ENCODE assay signal across 15 cellular contexts in the genomic region with DNA sequence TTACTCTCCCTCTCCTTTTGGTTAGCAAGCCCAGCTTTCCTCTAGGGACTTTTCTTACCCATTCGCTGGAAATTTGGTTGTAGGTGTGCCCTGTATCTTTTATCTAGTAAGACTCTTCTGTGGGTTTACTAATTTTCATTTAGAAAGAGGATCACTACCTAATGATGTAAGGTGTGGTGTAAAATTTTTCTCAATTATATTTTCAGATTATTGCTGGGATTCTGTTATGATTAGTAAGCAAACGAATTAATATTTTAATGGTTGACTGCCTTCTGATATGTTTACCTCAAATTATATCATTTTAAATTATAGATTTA. TPM values are rescaled to one million over a fixed set of nuclear protein-coding genes. Genes with fewer than 3 reads are reported as not detected.
DNase-seq lines count a peak whose midpoint lies in the region; ATAC-seq and TF ChIP-seq lines count a peak whose summit lies in the region.
"Had no signal": no experiment of that assay in that cellular context is flagged by ENCODE, and none has a peak within 500 bp of the region (broad histone marks: within the 10 kb centered on the region; RNA-seq: fewer than 3 reads in every experiment).

No MANE protein-coding gene starts in this region.

- H3K9me3 ChIP-seq in BLaER1 treated with 17β-estradiol and CSF1 and Interleukin-3, amounts not matched to agents 10 nM and 100 nM (replicated peaks in 1 of 11): no peaks in the 10 kb centered on the region
- H3K9me3 ChIP-seq in gastroesophageal sphincter: no peaks in the 10 kb centered on the region
- H3K9me3 ChIP-seq: heart left ventricle, Peyer's patch had no signal

- H3K9ac ChIP-seq in BLaER1 treated with 17β-estradiol and CSF1 and Interleukin-3, amounts not matched to agents 10 nM and 100 nM: peak overlapping the region in 7 of 11 experiments; percentile 21 to 58 (median 45); a peak in 11 of 22 replicates

- no peak for TF ChIP-seq POLR2A in gastroesophageal sphincter (IDR thresholded peaks at IDR 0.05)

- peak overlapping the region; percentile 84 for H3K27ac Mint-ChIP-seq in activated naive CD8-positive, alpha-beta T cell treated with anti-CD3 and anti-CD28 coated beads, Interleukin-2, amount 50 U/mL, for 24 hours

- H3K27me3 ChIP-seq in BLaER1 treated with 17β-estradiol and CSF1 and Interleukin-3, amounts not matched to agents 10 nM and 100 nM: no peaks in the 10 kb centered on the region
- H3K27me3 ChIP-seq in gastroesophageal sphincter: no peaks in the 10 kb centered on the region
- H3K27me3 ChIP-seq: heart left ventricle, Peyer's patch had no signal

- peak overlapping the region; percentile 38 for H3K4me3 Mint-ChIP-seq in activated naive CD8-positive, alpha-beta T cell treated with anti-CD3 and anti-CD28 coated beads, Interleukin-2, amount 50 U/mL, for 24 hours

- intact Hi-C loops in posterior vena cava (cut with DNase I): no loop called here

- WGBS in gastroesophageal sphincter (ENCODE audit: low coverage in 1 of 2), 2 donors: 86 to 92% methylated on average over 2 of the region's 2 CpGs

- DNase-seq in activated naive CD8-positive, alpha-beta T cell treated with anti-CD3 and anti-CD28 coated beads, Interleukin-2, amount 50 U/mL, for 24 hours: no peak
- DNase-seq in NK-92 (lab: John Stamatoyannopoulos, UW; ENCODE audit: unreplicated experiment) (no peak), posterior vena cava (ENCODE audit: low spot score) (no peak)
- DNase-seq: activated CD4-positive, alpha-beta T cell treated with anti-CD3 and anti-CD28 coated beads, Interleukin-2, amount 50 U/mL, for 4 hours; DMS153; heart left ventricle; left colon; Peyer's patch; stimulated activated CD4-positive, alpha-beta T cell treated with anti-CD3 and anti-CD28 coated beads, Interleukin-2, amount 100 ng/mL, for 24 hours; T-helper 2 cell had no signal

- H4K20me1 ChIP-seq in BLaER1 treated with 17β-estradiol and CSF1 and Interleukin-3, amounts not matched to agents 10 nM and 100 nM: peaks cover 0 to 88% (median 5%) of the 10 kb centered on the region in 11 experiments; a peak in 11 of 22 replicates

- ATAC-seq in GM18870 (IDR thresholded peaks at IDR 0.05; ENCODE audit: unreplicated experiment) (peak; percentile 7), HG02938 (IDR thresholded peaks at IDR 0.05; ENCODE audit: unreplicated experiment) (peak; percentile 20), gastroesophageal sphincter (no peak), GM21526 (IDR thresholded peaks at IDR 0.05; ENCODE audit: low FRiP score, unreplicated experiment) (no peak)
- no peak for ATAC-seq in activated naive CD8-positive, alpha-beta T cell treated with anti-CD3 and anti-CD28 coated beads, Interleukin-2, amount 50 U/mL, for 24 hours
- ATAC-seq: heart left ventricle, left colon had no signal

- peaks cover 2% of the 10 kb centered on the region for H3K36me3 Mint-ChIP-seq in activated naive CD8-positive, alpha-beta T cell treated with anti-CD3 and anti-CD28 coated beads, Interleukin-2, amount 50 U/mL, for 24 hours (ENCODE audit: low read depth)

- H3K27me3 Mint-ChIP-seq in activated naive CD8-positive, alpha-beta T cell treated with anti-CD3 and anti-CD28 coated beads, Interleukin-2, amount 50 U/mL, for 24 hours: no peaks in the 10 kb centered on the region

- H3K4me1 ChIP-seq in BLaER1 treated with 17β-estradiol and CSF1 and Interleukin-3, amounts not matched to agents 10 nM and 100 nM: peaks cover 16 to 36% (median 24%) of the 10 kb centered on the region in 10 experiments
- H3K4me1 ChIP-seq in gastroesophageal sphincter: no peaks in the 10 kb centered on the region
- H3K4me1 ChIP-seq: Peyer's patch had no signal

- no peak for TF ChIP-seq EP300 in gastroesophageal sphincter (IDR thresholded peaks at IDR 0.05)

- H3K4me2 ChIP-seq in BLaER1 treated with 17β-estradiol and CSF1 and Interleukin-3, amounts not matched to agents 10 nM and 100 nM: peak overlapping the region; percentile 42 to 67 (median 51); a peak in 17 of 22 replicates

- H3K27ac ChIP-seq in BLaER1 treated with 17β-estradiol and CSF1 and Interleukin-3, amounts not matched to agents 10 nM and 100 nM: peak overlapping the region in 10 of 11 experiments; percentile 30 to 86 (median 76); a peak in 18 of 22 replicates
- H3K27ac ChIP-seq in gastroesophageal sphincter: no peak overlapping the region

- H3K4me1 Mint-ChIP-seq in activated naive CD8-positive, alpha-beta T cell treated with anti-CD3 and anti-CD28 coated beads, Interleukin-2, amount 50 U/mL, for 24 hours: peaks cover 84% of the 10 kb centered on the region

- peaks cover 0 to 11% (median 0%) of the 10 kb centered on the region in 11 experiments; a peak in 2 of 22 replicates for H3K36me3 ChIP-seq in BLaER1 treated with 17β-estradiol and CSF1 and Interleukin-3, amounts not matched to agents 10 nM and 100 nM
- no peaks in the 10 kb centered on the region for H3K36me3 ChIP-seq in gastroesophageal sphincter
- H3K36me3 ChIP-seq: heart left ventricle, Peyer's patch had no signal

- H3K9me3 Mint-ChIP-seq in activated naive CD8-positive, alpha-beta T cell treated with anti-CD3 and anti-CD28 coated beads, Interleukin-2, amount 50 U/mL, for 24 hours: no peaks in the 10 kb centered on the region

- no peak overlapping the region for H3K4me3 ChIP-seq in BLaER1 treated with 17β-estradiol and CSF1 and Interleukin-3, amounts not matched to agents 10 nM and 100 nM
- no peak overlapping the region for H3K4me3 ChIP-seq in gastroesophageal sphincter
- H3K4me3 ChIP-seq: heart left ventricle, Peyer's patch had no signal

- no peak for TF ChIP-seq CTCF in gastroesophageal sphincter (IDR thresholded peaks at IDR 0.05)

RNA-seq across cellular contexts. Expression of gene PLCL2, which starts 28.5 kb away (rescaled TPM):
- total RNA-seq in posterior vena cava: 10 to 100 TPM; 11.9 TPM
- 10 to 100 TPM in 1 of 4 donors, 1 to 10 TPM in 3; 5.1 to 12.3 (median 6.9) TPM for total RNA-seq in gastroesophageal sphincter

Comparison
In these comparisons a context has a peak if more than half of its experiments do, and no peak if none do; other contexts are left out.
1. H3K27ac ChIP-seq: peak in BLaER1 treated with 17β-estradiol and CSF1 and Interleukin-3, amounts not matched to agents 10 nM and 100 nM (10 of 11); none in gastroesophageal sphincter (0 of 4).
2. ATAC-seq: peak in GM18870 (single experiment) and HG02938 (single experiment); none in activated naive CD8-positive, alpha-beta T cell treated with anti-CD3 and anti-CD28 coated beads, Interleukin-2, amount 50 U/mL, for 24 hours (single experiment), gastroesophageal sphincter (single experiment) and GM21526 (single experiment).